10 cellular contexts compared by ENCODE assay signal in genomic region chr9:87592554-87593394, GRCh38.
DNase-seq lines count a peak whose midpoint lies in the region; ATAC-seq and TF ChIP-seq lines count a peak whose summit lies in the region.
"Had no signal": no experiment of that assay in that cellular context is flagged by ENCODE, and none has a peak within 500 bp of the region (broad histone marks: within the 10 kb centered on the region; RNA-seq: fewer than 3 reads in every experiment).

No MANE protein-coding gene starts in this region.

- no peak overlapping the region for H3K4me3 Mint-ChIP-seq in osteocyte (ENCODE audit: unreplicated experiment)
- H3K4me3 Mint-ChIP-seq: CD4-positive, CD25-positive, alpha-beta regulatory T cell had no signal

- H3K4me3 ChIP-seq in fibroblast of the aortic adventitia (ENCODE audit: low read depth, low read length) = peak overlapping the region; percentile 31

- TF ChIP-seq CTCF in fibroblast of the aortic adventitia (IDR thresholded peaks at IDR 0.05; ENCODE audit: insufficient read depth, low read length) (no peak), osteocyte (IDR thresholded peaks at IDR 0.05) (no peak), GM10266 (IDR thresholded peaks at IDR 0.05; ENCODE audit: control insufficient read depth, insufficient read depth, low read depth, missing control alignments) (no peak)

- H3K9me3 Mint-ChIP-seq in osteocyte (ENCODE audit: unreplicated experiment) = no peaks in the 10 kb centered on the region

- H3K36me3 Mint-ChIP-seq in osteocyte (ENCODE audit: unreplicated experiment) = peaks cover 28% of the 10 kb centered on the region
- H3K36me3 Mint-ChIP-seq: CD4-positive, CD25-positive, alpha-beta regulatory T cell had no signal

- H3K4me1 Mint-ChIP-seq in osteocyte (ENCODE audit: unreplicated experiment) = peaks cover 60% of the 10 kb centered on the region
- H3K4me1 Mint-ChIP-seq: CD4-positive, CD25-positive, alpha-beta regulatory T cell had no signal

- no peak for ATAC-seq in HG02571 (IDR thresholded peaks at IDR 0.05; ENCODE audit: unreplicated experiment)

- DNase-seq in AG20443 (ENCODE audit: low spot score) (peak; percentile 90), NCI-H2196 treated with DMSO at 0.1 percent for 48 hours (lab: John Stamatoyannopoulos, UW; ENCODE audit: unreplicated experiment) (peak; percentile 58), fibroblast of the aortic adventitia (ENCODE audit: low read depth) (peak; percentile 79), osteocyte (ENCODE audit: extremely low spot score, unreplicated experiment) (no peak), NCI-H2227 treated with DMSO at 0.1 percent for 48 hours (lab: John Stamatoyannopoulos, UW) (no peak), GM10266 (ENCODE audit: extremely low spot score) (no peak), DMS53 (lab: John Stamatoyannopoulos, UW) (no peak)
- DNase-seq: CD4-positive, CD25-positive, alpha-beta regulatory T cell; central memory CD4-positive, alpha-beta T cell had no signal

- H3K27me3 Mint-ChIP-seq in osteocyte (ENCODE audit: unreplicated experiment) = no peaks in the 10 kb centered on the region
- H3K27me3 Mint-ChIP-seq: CD4-positive, CD25-positive, alpha-beta regulatory T cell had no signal

- H3K27ac Mint-ChIP-seq in osteocyte (ENCODE audit: unreplicated experiment) = peak overlapping the region; percentile 15
- H3K27ac Mint-ChIP-seq: CD4-positive, CD25-positive, alpha-beta regulatory T cell had no signal

Comparison
In these comparisons a context has a peak if more than half of its experiments do, and no peak if none do; other contexts are left out.
1. DNase-seq: peak in AG20443 (single experiment), NCI-H2196 treated with DMSO at 0.1 percent for 48 hours (single experiment) and fibroblast of the aortic adventitia (single experiment); none in osteocyte (single experiment), NCI-H2227 treated with DMSO at 0.1 percent for 48 hours (single experiment), GM10266 (single experiment) and DMS53 (single experiment).